In genomic region chr1:35097224-35097623, GRCh38 we compare ENCODE assay signal across 19 cellular contexts.
DNase-seq lines count a peak whose midpoint lies in the region; ATAC-seq, FAIRE-seq and TF ChIP-seq lines count a peak whose summit lies in the region.
"Had no signal": no experiment of that assay in that cellular context is flagged by ENCODE, and none has a peak within 500 bp of the region (broad histone marks: within the 10 kb centered on the region; RNA-seq: fewer than 3 reads in every experiment).

No MANE protein-coding gene starts in this region.

- DNase-seq in AG04449 (ENCODE audit: low read depth, low spot score) = peak; percentile 64
- peak; percentile 50 for DNase-seq in EL
- DNase-seq in SK-N-MC (ENCODE audit: low read depth, low spot score) = peak; percentile 84
- peak; percentile 51 for DNase-seq in fibroblast of peridontal ligament (ENCODE audit: extremely low read depth)
- DNase-seq in RCC 7860 (ENCODE audit: low spot score) = no peak
- no peak for DNase-seq in retina
- no peak for DNase-seq in NCI-H1092 treated with DMSO at 0.1 percent for 48 hours (lab: John Stamatoyannopoulos, UW)
- DNase-seq: activated CD4-positive, CD25-positive, alpha-beta regulatory T cell; activated naive CD8-positive, alpha-beta T cell treated with anti-CD3 and anti-CD28 coated beads, Interleukin-2, amount 10 ng/mL, durations not matched to agents 7 days and 5 days; AML-193; midbrain; NCI-H187 treated with DMSO at 0.1 percent for 48 hours; NCI-H69; T-helper 1 cell had no signal

- H3K27ac ChIP-seq in SK-N-MC = peak overlapping the region; percentile 85
- H3K27ac ChIP-seq: HL-60 had no signal

- FAIRE-seq in RCC 7860 (lab: Jason Lieb, UNC) = no peak
- FAIRE-seq: islet of Langerhans had no signal

- TF ChIP-seq CTCF in AG04449 (IDR thresholded peaks at IDR 0.05; ENCODE audit: insufficient read depth, low read length, missing control alignments) = no peak

- H3K36me3 ChIP-seq in SK-N-MC (ENCODE audit: insufficient read depth, low read length) = peaks cover 82% of the 10 kb centered on the region

- ATAC-seq in GM21367 (IDR thresholded peaks at IDR 0.05; ENCODE audit: unreplicated experiment) = no peak
- ATAC-seq: Panc1, sciatic nerve had no signal

- POLR2A ChIA-PET in AG04449 (lab: Yijun Ruan, JAX) = no interaction called here

- H3K9ac ChIP-seq in SK-N-MC (ENCODE audit: insufficient read length) = no peak overlapping the region

- no peak overlapping the region for H3K4me3 ChIP-seq in AG04449 (ENCODE audit: low read depth, low read length)
- H3K4me3 ChIP-seq in SK-N-MC = no peak overlapping the region

- CTCF ChIA-PET in AG04449 (lab: Yijun Ruan, JAX) = no interaction called here

- no peaks in the 10 kb centered on the region for H3K9me3 ChIP-seq in SK-N-MC (ENCODE audit: low read depth, low read length)

Comparison
In these comparisons a context has a peak if more than half of its experiments do, and no peak if none do; other contexts are left out.
1. DNase-seq: peak in AG04449 (single experiment), EL (single experiment), SK-N-MC (single experiment) and fibroblast of peridontal ligament (single experiment); none in RCC 7860 (single experiment), retina (single experiment) and NCI-H1092 treated with DMSO at 0.1 percent for 48 hours (single experiment).